Comparison of ENCODE assay signal across 18 cellular contexts in genomic region chr13:53341144-53341510, GRCh38.
A peak's percentile ranks its signal among the peaks of the same experiment; 100 is the strongest.
DNase-seq lines count a peak whose midpoint lies in the region; ATAC-seq and TF ChIP-seq lines count a peak whose summit lies in the region.
"Had no signal": no experiment of that assay in that cellular context is flagged by ENCODE, and none has a peak within 500 bp of the region (broad histone marks: within the 10 kb centered on the region; RNA-seq: fewer than 3 reads in every experiment).

No MANE protein-coding gene starts in this region.

- ATAC-seq in HG03571 (IDR thresholded peaks at IDR 0.05; ENCODE audit: unreplicated experiment) (no peak), HG02588 (IDR thresholded peaks at IDR 0.05; ENCODE audit: unreplicated experiment) (no peak)
- ATAC-seq: CD8-positive, alpha-beta T cell had no signal

- H3K27ac ChIP-seq in OCI-LY3 (ENCODE audit: low read length) (no peak overlapping the region), osteoblast (ENCODE audit: low read depth, low read length) (no peak overlapping the region)
- H3K27ac ChIP-seq: BLaER1, C4-2B had no signal

- H3K4me1 ChIP-seq in OCI-LY3 (ENCODE audit: low read length) (peaks cover 8% of the 10 kb centered on the region; the same call in 1 of the 2 replicates), osteoblast (ENCODE audit: insufficient read depth, low read length) (no peaks in the 10 kb centered on the region)
- H3K4me1 ChIP-seq: BLaER1 had no signal

- TF ChIP-seq CTCF in OCI-LY3 (IDR thresholded peaks at IDR 0.05; ENCODE audit: low read depth, low read length) (no peak), osteoblast (IDR thresholded peaks at IDR 0.05; ENCODE audit: extremely low read depth, low read depth, low read length) (no peak)

- H3K9me3 ChIP-seq in OCI-LY3 (ENCODE audit: insufficient read depth, low read length) (no peaks in the 10 kb centered on the region; the same call in 1 of the 2 replicates), osteoblast (ENCODE audit: low read depth, low read length) (peaks cover 5% of the 10 kb centered on the region)
- H3K9me3 ChIP-seq: BLaER1 had no signal

- H3K79me2 ChIP-seq in OCI-LY3 (ENCODE audit: low read length) (no peaks in the 10 kb centered on the region), osteoblast (ENCODE audit: insufficient read depth, low read length) (no peaks in the 10 kb centered on the region)

- H4K20me1 ChIP-seq in OCI-LY3 (ENCODE audit: insufficient read depth, low read length) (no peaks in the 10 kb centered on the region), osteoblast (ENCODE audit: insufficient read depth, low read length) (no peaks in the 10 kb centered on the region)
- H4K20me1 ChIP-seq: BLaER1 had no signal

- no peak overlapping the region for H3K4me2 ChIP-seq in OCI-LY3 (ENCODE audit: low read length)
- no peak overlapping the region for H3K4me2 ChIP-seq in osteoblast (ENCODE audit: insufficient read depth, low read length)
- H3K4me2 ChIP-seq: BLaER1 had no signal

- no peak overlapping the region for H3K9ac ChIP-seq in OCI-LY3 (ENCODE audit: low read length)
- H3K9ac ChIP-seq: BLaER1 had no signal

- H3K36me3 ChIP-seq in OCI-LY3 (replicated peaks; ENCODE audit: low read depth, low read length) (no peaks in the 10 kb centered on the region), osteoblast (ENCODE audit: insufficient read depth, low read length) (no peaks in the 10 kb centered on the region)
- H3K36me3 ChIP-seq: BLaER1 had no signal

- H3K27me3 ChIP-seq in OCI-LY3 (ENCODE audit: low read depth, low read length) = no peaks in the 10 kb centered on the region
- no peaks in the 10 kb centered on the region for H3K27me3 ChIP-seq in osteoblast (ENCODE audit: insufficient read depth, low read length)
- H3K27me3 ChIP-seq: BLaER1 had no signal

- 0 out of 2 replicates have a peak overlapping the region, but pooled peaks have one; percentile 16 for H2AFZ ChIP-seq in OCI-LY3 (ENCODE audit: low read depth, low read length)
- H2AFZ ChIP-seq in osteoblast (ENCODE audit: low read length) = no peak overlapping the region

- DNase-seq in ELF-1 (ENCODE audit: low read depth, low spot score) (peak; percentile 39), islet precursor cell (peak; percentile 67), osteoblast (ENCODE audit: insufficient read length, low spot score, missing footprints) (peak; percentile 15), Ammon's horn (ENCODE audit: low spot score) (no peak), NCI-H345 (lab: John Stamatoyannopoulos, UW) (no peak)
- DNase-seq: CD4-positive, CD25-positive, alpha-beta regulatory T cell; CD8-positive, alpha-beta T cell; DMS 273 treated with DMSO at 0.1 percent for 48 hours; DMS79; EL; GF-D8; GOT3; HCEC 1CT had no signal

- no peak overlapping the region for H3K4me3 ChIP-seq in OCI-LY3 (ENCODE audit: low read length)
- no peak overlapping the region for H3K4me3 ChIP-seq in osteoblast (ENCODE audit: insufficient read depth, low read length)
- H3K4me3 ChIP-seq: BLaER1 had no signal

Comparison
In these comparisons a context has a peak if more than half of its experiments do, and no peak if none do; other contexts are left out.
1. DNase-seq: peak in ELF-1 (single experiment), islet precursor cell (single experiment) and osteoblast (single experiment); none in Ammon's horn (single experiment) and NCI-H345 (single experiment).